Comparison of ENCODE assay signal across 8 cellular contexts in genomic region chr11:77473001-77473800, GRCh38. TPM values are rescaled to one million over a fixed set of nuclear protein-coding genes. Genes with fewer than 3 reads are reported as not detected.
DNase-seq lines count a peak whose midpoint lies in the region; ATAC-seq and TF ChIP-seq lines count a peak whose summit lies in the region.

No MANE protein-coding gene starts in this region.

- peaks cover 5% of the 10 kb centered on the region for H3K4me1 ChIP-seq in skeletal muscle satellite cell (ENCODE audit: control insufficient read depth, insufficient read depth, low read length)

- peak overlapping the region; percentile 90 for H3K4me2 ChIP-seq in skeletal muscle satellite cell (ENCODE audit: low read length)

- no peaks in the 10 kb centered on the region for H3K9me3 ChIP-seq in iPS-18c (ENCODE audit: control insufficient read depth, insufficient read depth, low read length)
- no peaks in the 10 kb centered on the region for H3K9me3 ChIP-seq in skeletal muscle satellite cell (replicated peaks; ENCODE audit: low read length)

- no peaks in the 10 kb centered on the region for H3K36me3 ChIP-seq in skeletal muscle satellite cell (ENCODE audit: insufficient read depth, low read length)

- H3K27me3 ChIP-seq in skeletal muscle satellite cell (ENCODE audit: control insufficient read depth, insufficient read depth, low read length): peaks cover 56% of the 10 kb centered on the region

- in situ Hi-C loops in astrocyte of the spinal cord (cut with HindIII; ENCODE audit: low sequenced_read_pairs): no loop called here

- H3K4me3 ChIP-seq in astrocyte of the spinal cord (ENCODE audit: low read depth, low read length): peak overlapping the region; percentile 56
- H3K4me3 ChIP-seq in iPS-18c (ENCODE audit: insufficient read depth, low read depth, low read length): peak overlapping the region; percentile 86
- peak overlapping the region; percentile 63 for H3K4me3 ChIP-seq in skeletal muscle satellite cell (ENCODE audit: low read length)

- H3K9ac ChIP-seq in skeletal muscle satellite cell (ENCODE audit: low read depth, low read length): peak overlapping the region; percentile 34

- no peak for TF ChIP-seq CTCF in 22Rv1 (IDR thresholded peaks at IDR 0.05)
- no peak for TF ChIP-seq CTCF in astrocyte of the spinal cord (IDR thresholded peaks at IDR 0.05; ENCODE audit: low read depth, low read length)

- DNase-seq in SW480 (ENCODE audit: low spot score): peak; percentile 54
- peak; percentile 16 for DNase-seq in astrocyte of the spinal cord (ENCODE audit: low read depth, low spot score)
- no peak for DNase-seq in dermis blood vessel endothelial cell

- ATAC-seq in GM18498 (IDR thresholded peaks at IDR 0.05; ENCODE audit: unreplicated experiment) (peak; percentile 41), HG03280 (IDR thresholded peaks at IDR 0.05; ENCODE audit: unreplicated experiment) (peak; percentile 37)

- peak overlapping the region; percentile 62 for H3K27ac ChIP-seq in 22Rv1

RNA-seq across cellular contexts. Expression of gene PAK1, which starts 0.7 kb away (rescaled TPM):
- 40.6 and 40.8 TPM in 2 replicates for total RNA-seq in skeletal muscle satellite cell (2012; rRNA removed)
- total RNA-seq in dermis blood vessel endothelial cell: 0.19 and 0.51 TPM in 2 replicates
